ENCODE assay signal across 31 cellular contexts in the genomic region with DNA sequence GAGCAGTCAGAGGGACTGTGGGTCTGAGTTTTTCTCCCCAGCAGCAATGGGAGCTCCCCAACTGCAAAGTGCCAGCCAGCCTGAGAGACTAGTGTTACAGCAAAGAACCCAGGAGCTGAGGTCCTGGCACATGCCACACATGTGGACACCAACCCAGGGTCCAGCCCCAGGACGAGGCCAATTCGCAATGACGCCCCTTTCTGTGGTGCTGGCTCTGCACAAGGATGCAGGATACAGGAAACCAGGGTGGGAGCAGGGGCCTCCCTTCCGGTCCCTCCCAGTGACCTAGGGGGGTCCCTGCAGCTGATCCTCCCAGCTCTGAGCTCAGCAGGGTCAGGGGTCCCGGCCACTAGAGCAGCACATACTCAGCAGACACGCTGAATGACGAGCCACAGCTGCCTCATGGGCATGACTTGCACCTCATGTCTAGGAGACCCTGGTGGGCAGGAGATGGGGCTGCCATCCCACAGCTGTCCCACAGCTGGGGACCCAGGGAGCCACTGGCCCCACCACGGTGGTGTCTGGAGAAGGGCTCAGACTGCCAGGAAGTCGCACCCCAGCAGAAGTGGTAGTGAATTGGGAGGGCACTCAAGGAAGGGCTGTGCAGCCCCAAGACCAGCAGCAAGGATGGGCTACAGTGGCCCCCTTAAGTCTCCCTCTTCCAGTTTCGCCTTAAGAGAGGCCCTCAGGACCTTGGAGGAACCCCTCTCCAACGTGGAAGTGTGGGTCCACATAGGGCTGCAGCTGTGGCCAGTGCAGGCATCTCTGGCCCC. TPM values are rescaled to one million over a fixed set of nuclear protein-coding genes. Genes with fewer than 3 reads are reported as not detected.
DNase-seq lines count a peak whose midpoint lies in the region; ATAC-seq and TF ChIP-seq lines count a peak whose summit lies in the region.
"Had no signal": no experiment of that assay in that cellular context is flagged by ENCODE, and none has a peak within 500 bp of the region (broad histone marks: within the 10 kb centered on the region; RNA-seq: fewer than 3 reads in every experiment).

No MANE protein-coding gene starts in this region.

- H3K79me1 ChIP-seq in mesendoderm (ENCODE audit: low read length), result peaks cover 15% of the 10 kb centered on the region

- H4K5ac ChIP-seq in mesendoderm (ENCODE audit: low read length), result no peak overlapping the region

- peak overlapping the region; percentile 56 for H3K27ac Mint-ChIP-seq in stimulated activated naive B cell treated with anti-CD40 and anti-IgM and Interleukin-4, amounts not matched to agents 10 μg/mL and 1 μg/mL and 100 μg/mL, for 72 hours
- H3K27ac Mint-ChIP-seq: CD8-positive, alpha-beta T cell; nephron progenitor cell had no signal

- H3K23ac ChIP-seq in mesendoderm (ENCODE audit: low read length), result no peak overlapping the region

- peaks cover 19% of the 10 kb centered on the region for H3K4me1 ChIP-seq in RWPE2 (ENCODE audit: insufficient read depth, poor library complexity, severe bottlenecking)
- peaks cover 0 to 15% (median 3%) of the 10 kb centered on the region in 4 donors for H3K4me1 ChIP-seq in right lobe of liver
- H3K4me1 ChIP-seq in mesendoderm (ENCODE audit: control insufficient read depth, low read depth, low read length), result no peaks in the 10 kb centered on the region

- peaks cover 22% of the 10 kb centered on the region for H3K79me2 ChIP-seq in mesendoderm (ENCODE audit: control insufficient read depth, insufficient read depth, low read length)

- intact Hi-C loops in right lobe of liver (cut with DNase I), result no loop called here

- H3K27ac ChIP-seq in RWPE2 (ENCODE audit: poor library complexity, severe bottlenecking) (no peak overlapping the region), right lobe of liver (no peak overlapping the region), mesendoderm (ENCODE audit: low read depth, low read length) (no peak overlapping the region)
- H3K27ac ChIP-seq: epithelial cell of prostate, pancreas, SK-N-MC had no signal

- H2AK5ac ChIP-seq in mesendoderm (ENCODE audit: low read length), result no peak overlapping the region

- H3K18ac ChIP-seq in mesendoderm (ENCODE audit: low read length), result no peak overlapping the region

- H2BK5ac ChIP-seq in mesendoderm (ENCODE audit: low read length), result no peak overlapping the region

- H3K27me3 ChIP-seq in RWPE2 (ENCODE audit: insufficient read depth, poor library complexity, severe bottlenecking) (no peaks in the 10 kb centered on the region), right lobe of liver (no peaks in the 10 kb centered on the region), mesendoderm (ENCODE audit: insufficient read depth, low read length, poor library complexity) (no peaks in the 10 kb centered on the region)
- H3K27me3 ChIP-seq: pancreas had no signal

- H3K4ac ChIP-seq in mesendoderm (ENCODE audit: low read depth, low read length), result no peak overlapping the region

- H2BK120ac ChIP-seq in mesendoderm (ENCODE audit: low read depth, low read length), result no peak overlapping the region

- WGBS in right lobe of liver (ENCODE audit: insufficient coverage, low coverage, low lambda C conversion rate, missing lambda C conversion rate), result no CpG with 5 or more reads among the region's 11 CpGs
- no CpG with 5 or more reads among the region's 11 CpGs for WGBS in mesendoderm (ENCODE audit: extremely low coverage, insufficient coverage, low lambda C conversion rate)

- no peak overlapping the region for H3K9ac ChIP-seq in mesendoderm (ENCODE audit: low read length)

- no peak overlapping the region for H3K56ac ChIP-seq in mesendoderm (ENCODE audit: low read length)

- peaks cover 25 to 46% of the 10 kb centered on the region in 2 donors for H3K4me1 Mint-ChIP-seq in stimulated activated naive B cell treated with anti-CD40 and anti-IgM and Interleukin-4, amounts not matched to agents 10 μg/mL and 1 μg/mL and 100 μg/mL, for 72 hours

- no peak for TF ChIP-seq CTCF in RWPE2 (IDR thresholded peaks at IDR 0.05; ENCODE audit: poor library complexity, severe bottlenecking)
- TF ChIP-seq CTCF in right lobe of liver (IDR thresholded peaks at IDR 0.05), result no peak

- ATAC-seq in RWPE2 (ENCODE audit: low read depth) (no peak), right lobe of liver (no peak), GM19397 (IDR thresholded peaks at IDR 0.05; ENCODE audit: unreplicated experiment) (no peak)
- ATAC-seq in stimulated activated naive B cell treated with anti-CD40 and anti-IgM and Interleukin-4, amounts not matched to agents 10 μg/mL and 1 μg/mL and 100 μg/mL, for 72 hours (replicated peaks), result no peak
- ATAC-seq: CD8-positive, alpha-beta T cell; left colon; pancreas; stimulated activated naive CD8-positive, alpha-beta T cell treated with anti-CD3 and anti-CD28 coated beads, Interleukin-15, amount 100 ng/mL, for 72 hours had no signal

- no peak overlapping the region for H3K4me3 Mint-ChIP-seq in stimulated activated naive B cell treated with anti-CD40 and anti-IgM and Interleukin-4, amounts not matched to agents 10 μg/mL and 1 μg/mL and 100 μg/mL, for 72 hours
- H3K4me3 Mint-ChIP-seq: activated naive CD8-positive, alpha-beta T cell; CD8-positive, alpha-beta T cell; nephron progenitor cell; stimulated activated naive CD8-positive, alpha-beta T cell treated with anti-CD3 and anti-CD28 coated beads, Interleukin-15, amount 100 ng/mL, for 72 hours; T-helper 1 cell treated with Interleukin-12 subunit alpha and Interleukin-12 subunit beta and Interleukin-4 antibody, amounts not matched to agents 30 μg/mL and 1 μg/mL, for 36 hours had no signal

- no peak overlapping the region for H2BK15ac ChIP-seq in mesendoderm (replicated peaks; ENCODE audit: low read depth)

- H3K36me3 Mint-ChIP-seq in stimulated activated naive B cell treated with anti-CD40 and anti-IgM and Interleukin-4, amounts not matched to agents 10 μg/mL and 1 μg/mL and 100 μg/mL, for 72 hours, result peaks cover 16 to 42% of the 10 kb centered on the region in 2 donors

- H3K36me3 ChIP-seq in RWPE2 (ENCODE audit: low read depth) (peaks cover 46% of the 10 kb centered on the region), right lobe of liver (peaks cover 0 to 24% (median 8%) of the 10 kb centered on the region in 4 donors), mesendoderm (ENCODE audit: control insufficient read depth, insufficient read depth, low read length) (peaks cover 4% of the 10 kb centered on the region)

- no peaks in the 10 kb centered on the region for H3K9me3 Mint-ChIP-seq in stimulated activated naive B cell treated with anti-CD40 and anti-IgM and Interleukin-4, amounts not matched to agents 10 μg/mL and 1 μg/mL and 100 μg/mL, for 72 hours
- H3K9me3 Mint-ChIP-seq: CD8-positive, alpha-beta T cell; nephron progenitor cell; stimulated activated naive CD8-positive, alpha-beta T cell treated with anti-CD3 and anti-CD28 coated beads, Interleukin-15, amount 100 ng/mL, for 72 hours; T-helper 1 cell treated with Interleukin-12 subunit alpha and Interleukin-12 subunit beta and Interleukin-4 antibody, amounts not matched to agents 30 μg/mL and 1 μg/mL, for 36 hours had no signal

- no peaks in the 10 kb centered on the region for H3K27me3 Mint-ChIP-seq in stimulated activated naive B cell treated with anti-CD40 and anti-IgM and Interleukin-4, amounts not matched to agents 10 μg/mL and 1 μg/mL and 100 μg/mL, for 72 hours
- H3K27me3 Mint-ChIP-seq: activated naive CD8-positive, alpha-beta T cell; stimulated activated naive CD8-positive, alpha-beta T cell treated with anti-CD3 and anti-CD28 coated beads, Interleukin-15, amount 100 ng/mL, for 72 hours had no signal

- no peaks in the 10 kb centered on the region for H3K9me3 ChIP-seq in RWPE2 (ENCODE audit: severe bottlenecking)
- H3K9me3 ChIP-seq in right lobe of liver, result no peaks in the 10 kb centered on the region
- H3K9me3 ChIP-seq: pancreas had no signal

- no peak overlapping the region for H3K4me2 ChIP-seq in mesendoderm (ENCODE audit: low read length)
- H3K4me2 ChIP-seq: smooth muscle cell had no signal

- no peak for TF ChIP-seq POLR2A in right lobe of liver (IDR thresholded peaks at IDR 0.05)

- DNase-seq in activated gamma-delta T cell treated with Interleukin-2 at 50 U/mL for 16 hours (peak; percentile 3), activated gamma-delta T cell (lab: John Stamatoyannopoulos, UW) (no peak), RWPE2 (ENCODE audit: low spot score) (peak; percentile 86), right lobe of liver (peak in 2 of 3 donors; percentile 18 to 41), C1 segment of cervical spinal cord (lab: John Stamatoyannopoulos, UW) (no peak), mesendoderm (no peak)
- DNase-seq in stimulated activated naive B cell treated with anti-CD40 and anti-IgM and Interleukin-4, amounts not matched to agents 10 μg/mL and 1 μg/mL and 100 μg/mL, for 72 hours, result peak; percentile 0
- DNase-seq: activated CD4-positive, alpha-beta T cell treated with anti-CD3 and anti-CD28 coated beads, Interleukin-2, amount 50 U/mL, for 1 hour; activated CD4-positive, CD25-positive, alpha-beta regulatory T cell; anterior cingulate cortex; CD8-positive, alpha-beta T cell; effector CD4-positive, alpha-beta T cell; HCEC 1CT; hypothalamus; Kasumi-1; left colon; mammary epithelial cell; NCI-H1436; NCI-H446; NCI-H82; nephron progenitor cell; retina; stimulated activated CD4-positive, alpha-beta T cell treated with anti-CD3 and anti-CD28 coated beads, Interleukin-1b, Interleukin-23, amount 100 ng/mL, for 48 hours; stimulated activated naive CD8-positive, alpha-beta T cell treated with anti-CD3 and anti-CD28 coated beads, Interleukin-15, amount 100 ng/mL, for 72 hours had no signal

- no peak overlapping the region for H3K4me3 ChIP-seq in RWPE2 (ENCODE audit: severe bottlenecking)
- no peak overlapping the region for H3K4me3 ChIP-seq in right lobe of liver
- no peak overlapping the region for H3K4me3 ChIP-seq in mesendoderm (ENCODE audit: low read length)
- H3K4me3 ChIP-seq: pancreas, SK-N-MC, smooth muscle cell had no signal

- H4K8ac ChIP-seq in mesendoderm (ENCODE audit: low read depth, low read length), result no peak overlapping the region

RNA-seq across cellular contexts. Expression of gene ARFRP1, which starts 3.6 kb away (rescaled TPM):
- 10 to 100 TPM; 16.0 to 22.2 (median 20.2) TPM for total RNA-seq in right lobe of liver
- 6.7 TPM for polyA plus RNA-seq in mesendoderm (2013, experiment 1 of 2)
- 7.2 TPM for polyA plus RNA-seq in mesendoderm (2013, experiment 2 of 2)

RNA-seq across cellular contexts. Expression of gene ZGPAT, which starts 3.7 kb away (rescaled TPM):
- 10 to 100 TPM; 18.7 to 68.9 (median 31.9) TPM for total RNA-seq in right lobe of liver
- 12.3 TPM for polyA plus RNA-seq in mesendoderm (2013, experiment 1 of 2)
- polyA plus RNA-seq in mesendoderm (2013, experiment 2 of 2), result 12.2 TPM

RNA-seq across cellular contexts. Expression of gene TNFRSF6B, which starts 7.7 kb away (rescaled TPM):
- 1 to 10 TPM in 1 of 6 experiments, under 1 TPM in 2, not detected in 3; 0.56 to 1.0 (median 0.62) TPM for total RNA-seq in right lobe of liver
- 0.69 TPM for polyA plus RNA-seq in mesendoderm (2013, experiment 1 of 2)
- 0.43 TPM for polyA plus RNA-seq in mesendoderm (2013, experiment 2 of 2)

RNA-seq across cellular contexts. Expression of gene LIME1, which starts 32.3 kb away (rescaled TPM):
- 100 to 1,000 TPM in 2 of 6 experiments, 10 to 100 TPM in 4; 37.0 to 118 (median 65.5) TPM for total RNA-seq in right lobe of liver
- 1.0 TPM for polyA plus RNA-seq in mesendoderm (2013, experiment 1 of 2)
- 1.1 TPM for polyA plus RNA-seq in mesendoderm (2013, experiment 2 of 2)

RNA-seq across cellular contexts. Expression of gene SLC2A4RG, which starts 35.4 kb away (rescaled TPM):
- 100 to 1,000 TPM in 2 of 6 experiments, 10 to 100 TPM in 4; 36.0 to 180 (median 73.8) TPM for total RNA-seq in right lobe of liver
- 23.0 TPM for polyA plus RNA-seq in mesendoderm (2013, experiment 1 of 2)
- polyA plus RNA-seq in mesendoderm (2013, experiment 2 of 2), result 23.0 TPM

Comparison
In these comparisons a context has a peak if more than half of its experiments do, and no peak if none do; other contexts are left out.
1. DNase-seq: peak in activated gamma-delta T cell treated with Interleukin-2 at 50 U/mL for 16 hours (single experiment), RWPE2 (single experiment), right lobe of liver (2 of 3) and stimulated activated naive B cell treated with anti-CD40 and anti-IgM and Interleukin-4, amounts not matched to agents 10 μg/mL and 1 μg/mL and 100 μg/mL, for 72 hours (single experiment); none in activated gamma-delta T cell (single experiment), C1 segment of cervical spinal cord (0 of 14) and mesendoderm (single experiment).